ENCODE assay signal across 10 cellular contexts in the genomic region with DNA sequence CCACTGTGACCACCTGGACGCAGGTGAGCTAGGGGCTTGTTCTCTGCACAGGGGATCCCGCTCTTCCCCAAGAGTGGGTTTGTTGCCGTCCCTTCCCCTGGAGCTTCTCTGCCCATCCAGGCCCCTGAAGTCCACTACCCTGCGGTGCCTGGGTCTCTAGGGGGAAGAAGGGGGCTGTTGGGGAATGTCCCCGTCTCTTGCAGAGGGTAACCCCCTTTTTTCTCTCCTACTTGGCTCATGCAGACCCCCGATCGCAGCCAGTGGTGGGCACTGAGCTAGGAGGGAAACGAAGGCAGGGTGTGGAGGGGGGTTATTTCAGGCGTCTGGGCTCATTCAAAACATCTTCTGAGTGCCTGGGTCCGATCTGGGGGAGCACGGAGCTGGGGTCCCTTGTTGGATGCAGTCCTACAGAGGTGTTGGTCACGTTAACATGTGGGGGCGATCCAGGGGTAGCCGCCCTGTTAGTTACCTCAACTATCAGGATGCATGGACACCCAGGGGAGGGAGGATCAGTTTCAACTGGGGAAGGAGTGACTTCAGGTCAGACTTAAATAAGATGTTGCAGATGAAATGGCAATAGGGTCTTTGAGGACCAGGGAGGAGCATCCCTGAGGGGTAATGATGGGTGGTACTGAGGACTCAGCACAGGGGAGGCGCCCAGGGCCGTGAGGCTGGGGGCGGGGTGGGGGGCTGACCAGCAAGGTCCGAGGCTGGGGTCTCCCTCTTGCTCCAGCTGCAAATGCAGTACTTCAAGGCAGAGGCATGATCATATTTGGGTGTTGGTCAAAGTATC. TPM values are rescaled to one million over a fixed set of nuclear protein-coding genes. Genes with fewer than 3 reads are reported as not detected.
DNase-seq lines count a peak whose midpoint lies in the region; TF ChIP-seq lines count a peak whose summit lies in the region.
"Not testable (repeated sequence)": the region's sequence is repeated elsewhere in the genome, so short reads cannot be mapped to it uniquely, and the experiment has no call there.
"Had no signal": no experiment of that assay in that cellular context is flagged by ENCODE, and none has a peak within 500 bp of the region (broad histone marks: within the 10 kb centered on the region; RNA-seq: fewer than 3 reads in every experiment).

No MANE protein-coding gene starts in this region.

- peaks cover 29% of the 10 kb centered on the region for H3K4me1 Mint-ChIP-seq in activated naive CD4-positive, alpha-beta T cell treated with anti-CD3 and anti-CD28 coated beads for 36 hours (ENCODE audit: low read depth)
- H3K4me1 Mint-ChIP-seq in nephron progenitor cell, result peaks cover 17% of the 10 kb centered on the region
- H3K4me1 Mint-ChIP-seq in stimulated activated naive CD8-positive, alpha-beta T cell treated with anti-CD3 and anti-CD28 coated beads, Interleukin-15, Interleukin-2, amounts not matched to agents 100 ng/mL and 50 ng/mL, for 24 hours (ENCODE audit: low read depth), result peaks cover 35% of the 10 kb centered on the region

- DNase-seq in BE2C; SJCRH30; activated naive CD4-positive, alpha-beta T cell treated with anti-CD3 and anti-CD28 coated beads for 36 hours; nephron progenitor cell: not testable (repeated sequence)

- peak overlapping the region; percentile 5; the same call in 1 of the 2 replicates for H3K27ac ChIP-seq in HEK293 (ENCODE audit: extremely low read depth, low read depth, low read length)
- not testable (repeated sequence) for H3K27ac ChIP-seq in SJCRH30; ectodermal cell (ENCODE audit: insufficient read depth, low read depth, low read length, poor library complexity, severe bottlenecking)

- H3K36me3 ChIP-seq in BE2C; HEK293 (ENCODE audit: control insufficient read depth in 2 of 2, insufficient read depth in 1 of 2, low read length in 2 of 2); SJCRH30; ectodermal cell (ENCODE audit: control insufficient read depth, insufficient read depth, low read length): not testable (repeated sequence)

- 70 to 72% methylated on average over 18 of the region's 18 CpGs for WGBS in ectodermal cell, 2 experiments

- intact Hi-C loops in activated naive CD4-positive, alpha-beta T cell treated with anti-CD3 and anti-CD28 coated beads for 36 hours (cut with micrococcal nuclease), result loop anchor here (1.0 to 10.0 kb wide), 10 partner anchors 10 to 884 kb away; a partner anchor contains a TSS

- CTCF ChIA-PET in HEK293 (lab: Yijun Ruan, JAX), result interaction anchor here (1.2 kb wide), 1 partner anchor 41 kb away, joined by 3 read pairs; no protein-coding TSS in a partner anchor
- CTCF ChIA-PET in activated naive CD4-positive, alpha-beta T cell treated with anti-CD3 and anti-CD28 coated beads for 36 hours (lab: Charles Lee), result interaction anchor here (1.6 kb wide), 1 partner anchor 130 kb away, joined by 4 read pairs; no protein-coding TSS in a partner anchor

- TF ChIP-seq CTCF in BE2C (IDR thresholded peaks at IDR 0.05; ENCODE audit: low read depth, low read length); HEK293 (tag by site-specific recombination; IDR thresholded peaks at IDR 0.05); nephron progenitor cell (IDR thresholded peaks at IDR 0.05): not testable (repeated sequence)

- H3K4me3 ChIP-seq in BE2C (ENCODE audit: low read depth, low read length) (peak overlapping the region; percentile 74), HEK293 (ENCODE audit: low read depth, low read length) (peak overlapping the region; percentile 59), SJCRH30 (peak overlapping the region; percentile 57), ectodermal cell (ENCODE audit: insufficient read depth, low read depth, low read length) (peak overlapping the region; percentile 76), iPS-11a (ENCODE audit: low read depth, low read length) (peak overlapping the region; percentile 74)

- H3K4me3 Mint-ChIP-seq in activated naive CD4-positive, alpha-beta T cell treated with anti-CD3 and anti-CD28 coated beads for 36 hours, result peak overlapping the region; percentile 77
- peak overlapping the region; percentile 84 for H3K4me3 Mint-ChIP-seq in nephron progenitor cell
- H3K4me3 Mint-ChIP-seq in stimulated activated naive CD8-positive, alpha-beta T cell treated with anti-CD3 and anti-CD28 coated beads, Interleukin-15, Interleukin-2, amounts not matched to agents 100 ng/mL and 50 ng/mL, for 24 hours, result peak overlapping the region; percentile 87

- not testable (repeated sequence) for H3K27me3 ChIP-seq in BE2C; ectodermal cell (ENCODE audit: control insufficient read depth, insufficient read depth, low read length, poor library complexity, severe bottlenecking)
- H3K27me3 ChIP-seq in SJCRH30, result peaks cover 15% of the 10 kb centered on the region; the same call in 1 of the 2 replicates

- not testable (repeated sequence) for H3K9me3 ChIP-seq in BE2C; HEK293 (ENCODE audit: control insufficient read depth, insufficient read depth, low read depth, low read length); SJCRH30 (replicated peaks); ectodermal cell (ENCODE audit: control insufficient read depth, low read length)

- peak overlapping the region; percentile 77 for H3K27ac Mint-ChIP-seq in activated naive CD4-positive, alpha-beta T cell treated with anti-CD3 and anti-CD28 coated beads for 36 hours
- H3K27ac Mint-ChIP-seq in nephron progenitor cell, result not testable (repeated sequence)
- H3K27ac Mint-ChIP-seq in stimulated activated naive CD8-positive, alpha-beta T cell treated with anti-CD3 and anti-CD28 coated beads, Interleukin-15, Interleukin-2, amounts not matched to agents 100 ng/mL and 50 ng/mL, for 24 hours, result peak overlapping the region; percentile 85

- H3K4me1 ChIP-seq in BE2C; HEK293 (ENCODE audit: control insufficient read depth, insufficient read depth, low read length); SJCRH30; ectodermal cell (ENCODE audit: control insufficient read depth, insufficient read depth, low read length): not testable (repeated sequence)

- not testable (repeated sequence) for H3K9me3 Mint-ChIP-seq in activated naive CD4-positive, alpha-beta T cell treated with anti-CD3 and anti-CD28 coated beads for 36 hours; nephron progenitor cell; stimulated activated naive CD8-positive, alpha-beta T cell treated with anti-CD3 and anti-CD28 coated beads, Interleukin-15, Interleukin-2, amounts not matched to agents 100 ng/mL and 50 ng/mL, for 24 hours

- H3K36me3 Mint-ChIP-seq in activated naive CD4-positive, alpha-beta T cell treated with anti-CD3 and anti-CD28 coated beads for 36 hours (ENCODE audit: low read depth); nephron progenitor cell (ENCODE audit: low read depth); stimulated activated naive CD8-positive, alpha-beta T cell treated with anti-CD3 and anti-CD28 coated beads, Interleukin-15, Interleukin-2, amounts not matched to agents 100 ng/mL and 50 ng/mL, for 24 hours (ENCODE audit: low read depth): not testable (repeated sequence)

- H3K27me3 Mint-ChIP-seq in activated naive CD4-positive, alpha-beta T cell treated with anti-CD3 and anti-CD28 coated beads for 36 hours (ENCODE audit: low read depth); stimulated activated naive CD8-positive, alpha-beta T cell treated with anti-CD3 and anti-CD28 coated beads, Interleukin-15, Interleukin-2, amounts not matched to agents 100 ng/mL and 50 ng/mL, for 24 hours: not testable (repeated sequence)
- peaks cover 16% of the 10 kb centered on the region for H3K27me3 Mint-ChIP-seq in nephron progenitor cell (ENCODE audit: low read depth, poor library complexity)

- POLR2A ChIA-PET in HEK293 (lab: Yijun Ruan, JAX), result interaction anchor here (0.6 to 1.2 kb wide), 4 partner anchors 10 to 58 kb away, joined by 3 to 5 read pairs (median 4); a partner anchor contains a TSS

RNA-seq across cellular contexts. Expression of a gene that starts 42.2 kb away (rescaled TPM):
- polyA plus RNA-seq in BE2C (2012; ENCODE audit: insufficient read depth, insufficient read length, low read depth), result 27.7 TPM
- 44.3 and 47.4 TPM in 2 replicates for total RNA-seq in SJCRH30 (2014; rRNA removed; shearing (Covaris generic))
- 10 to 100 TPM; 32.0 to 32.5 TPM for total RNA-seq in activated naive CD4-positive, alpha-beta T cell treated with anti-CD3 and anti-CD28 coated beads for 36 hours
- polyA plus RNA-seq in ectodermal cell (2013, experiment 1 of 4), result 33.0 TPM
- 32.3 TPM for polyA plus RNA-seq in ectodermal cell (2013, experiment 2 of 4)
- polyA plus RNA-seq in ectodermal cell (2013, experiment 3 of 4), result 25.4 TPM
- polyA plus RNA-seq in ectodermal cell (2013, experiment 4 of 4), result 30.0 TPM

RNA-seq across cellular contexts. Expression of a gene that starts 56.9 kb away (rescaled TPM):
- not detected for polyA plus RNA-seq in BE2C (2012; ENCODE audit: insufficient read depth, insufficient read length, low read depth)
- total RNA-seq in SJCRH30 (2014; rRNA removed; shearing (Covaris generic)), result not detected in 2 replicates
- total RNA-seq in activated naive CD4-positive, alpha-beta T cell treated with anti-CD3 and anti-CD28 coated beads for 36 hours, result not detected
- not detected for polyA plus RNA-seq in ectodermal cell (2013, experiment 1 of 4)
- polyA plus RNA-seq in ectodermal cell (2013, experiment 2 of 4), result not detected
- not detected for polyA plus RNA-seq in ectodermal cell (2013, experiment 3 of 4)
- not detected for polyA plus RNA-seq in ectodermal cell (2013, experiment 4 of 4)
- total RNA-seq: M059J, RPMI7951 had no signal
